ENCODE assay signal across 27 cellular contexts in the genomic region with DNA sequence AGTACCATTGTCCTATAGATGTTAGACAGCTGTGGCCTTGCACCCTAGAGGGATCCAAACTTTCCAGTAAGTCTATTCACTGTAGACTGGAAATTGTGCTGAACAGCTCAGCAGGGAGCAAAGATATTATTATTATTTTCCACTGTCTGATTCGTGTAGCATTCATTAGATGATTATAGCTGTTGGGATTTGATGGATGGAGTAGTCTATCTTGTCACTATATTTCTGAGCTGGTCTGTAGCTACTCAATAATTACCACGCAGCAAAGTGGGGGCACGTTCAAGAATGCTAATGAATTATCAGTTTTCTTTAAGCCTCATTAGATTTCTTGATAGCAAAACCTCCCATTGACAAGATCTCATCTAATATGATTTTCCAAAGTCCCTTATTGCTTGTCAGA.
"Had no signal": no experiment of that assay in that cellular context is flagged by ENCODE, and none has a peak within 500 bp of the region (broad histone marks: within the 10 kb centered on the region; RNA-seq: fewer than 3 reads in every experiment).

No MANE protein-coding gene starts in this region.

- H3K4me1 ChIP-seq: stomach, suprapubic skin, thyroid gland, tibial artery, tibial nerve, transverse colon, upper lobe of left lung, upper lobe of right lung, uterus, vagina had no signal

- FAIRE-seq: urothelium cell line had no signal

- DNase-seq: stimulated activated CD4-positive, alpha-beta T cell treated with anti-CD3 and anti-CD28 coated beads, Interleukin-2, amount 100 ng/mL, for 48 hours; stimulated activated CD4-positive, alpha-beta T cell treated with anti-CD3 and anti-CD28 coated beads, Interleukin-4, amount 100 ng/mL, for 1 hour; stimulated activated CD4-positive, alpha-beta T cell treated with anti-CD3 and anti-CD28 coated beads, Interleukin-4, amount 100 ng/mL, for 24 hours; stimulated activated CD4-positive, alpha-beta T cell treated with anti-CD3 and anti-CD28 coated beads, Interleukin-4, amount 100 ng/mL, for 4 hours; stimulated activated CD8-positive, alpha-beta memory T cell treated with anti-CD3 and anti-CD28 coated beads, Interleukin-4, amount 100 ng/mL, for 48 hours; stimulated activated naive B cell treated with anti-CD40 and anti-IgM and Interleukin-4, amounts not matched to agents 10 μg/mL and 1 μg/mL and 100 μg/mL, for 72 hours; stimulated activated naive CD4-positive, alpha-beta T cell; stimulated activated naive CD4-positive, alpha-beta T cell treated with Interleukin-2 at 50 U/mL for 16 hours; stimulated activated naive CD8-positive, alpha-beta T cell treated with anti-CD3 and anti-CD28 coated beads, Interleukin-15, amount 100 ng/mL, for 72 hours; stimulated activated naive CD8-positive, alpha-beta T cell treated with anti-CD3 and anti-CD28 coated beads, Interleukin-15, Interleukin-2, amounts not matched to agents 100 U/mL and 50 U/mL, for 24 hours; stomach; substantia nigra; testis; thyroid gland; tibial artery; transverse colon; trophoblast cell; upper lobe of left lung; upper lobe of right lung; uterus had no signal

- H3K9me3 ChIP-seq: stomach, suprapubic skin, testis, thoracic aorta, thyroid gland, tibial artery, tibial nerve, transverse colon, upper lobe of left lung, upper lobe of right lung, uterus, vagina had no signal

- H3K4me3 ChIP-seq: stomach, suprapubic skin, testis, thoracic aorta, thyroid gland, tibial artery, tibial nerve, transverse colon, upper lobe of left lung, upper lobe of right lung, uterus, vagina had no signal

- H3K27ac ChIP-seq: stomach, suprapubic skin, testis, thoracic aorta, thyroid gland, tibial artery, tibial nerve, transverse colon, upper lobe of left lung, upper lobe of right lung, uterus, vagina had no signal

- ATAC-seq: stimulated activated effector memory CD8-positive, alpha-beta T cell treated with anti-CD3 and anti-CD28 coated beads, Interleukin-12 subunit alpha, Interleukin-12 subunit beta, amount 100 ng/mL, for 72 hours; stimulated activated memory B cell treated with anti-CD40 and anti-IgM and Interleukin-4, amounts not matched to agents 10 μg/mL and 1 μg/mL and 100 μg/mL, for 72 hours; stimulated activated naive B cell treated with anti-CD40 and anti-IgM and Interleukin-4, amounts not matched to agents 10 μg/mL and 1 μg/mL and 100 μg/mL, for 72 hours; stimulated activated naive CD8-positive, alpha-beta T cell treated with anti-CD3 and anti-CD28 coated beads, Interleukin-15, amount 100 ng/mL, for 72 hours; stimulated activated naive CD8-positive, alpha-beta T cell treated with anti-CD3 and anti-CD28 coated beads, Interleukin-15, Interleukin-2, amounts not matched to agents 100 U/mL and 50 U/mL, for 24 hours; upper lobe of right lung had no signal

- H3K27me3 ChIP-seq: suprapubic skin, testis, thyroid gland, tibial artery, tibial nerve, transverse colon, upper lobe of left lung, upper lobe of right lung, uterus, vagina had no signal

- H3K36me3 ChIP-seq: stomach, suprapubic skin, thoracic aorta, thyroid gland, tibial artery, tibial nerve, transverse colon, upper lobe of left lung, upper lobe of right lung, uterus, vagina had no signal
